33 cellular contexts compared by ENCODE assay signal in genomic region chr10:109328001-109328400, GRCh38.
"Had no signal": no experiment of that assay in that cellular context is flagged by ENCODE, and none has a peak within 500 bp of the region (broad histone marks: within the 10 kb centered on the region; RNA-seq: fewer than 3 reads in every experiment).

No MANE protein-coding gene starts in this region.

- H3K9me3 ChIP-seq: adrenal gland, pancreas, prostate gland, thoracic aorta, upper lobe of left lung, vagina had no signal

- H3K27ac ChIP-seq: adrenal gland, coronary artery, dorsolateral prefrontal cortex, foreskin keratinocyte, pancreas, prostate gland, skin epidermis, thoracic aorta, upper lobe of left lung, vagina, WERI-Rb-1 had no signal

- H3K27me3 Mint-ChIP-seq: activated CD4-positive, alpha-beta memory T cell treated with anti-CD3 and anti-CD28 coated beads for 36 hours; activated CD4-positive, alpha-beta T cell treated with anti-CD3 and anti-CD28 coated beads, Interleukin-2, amount 10 ng/mL, durations not matched to agents 24 days and 14 days; activated naive CD8-positive, alpha-beta T cell treated with anti-CD3 and anti-CD28 coated beads for 36 hours; brain had no signal

- H3K4me3 Mint-ChIP-seq: activated CD4-positive, alpha-beta memory T cell treated with anti-CD3 and anti-CD28 coated beads for 36 hours; activated CD4-positive, alpha-beta T cell treated with anti-CD3 and anti-CD28 coated beads, Interleukin-2, amount 10 ng/mL, durations not matched to agents 24 days and 14 days; activated naive CD4-positive, alpha-beta T cell treated with anti-CD3 and anti-CD28 coated beads for 36 hours; activated naive CD8-positive, alpha-beta T cell treated with anti-CD3 and anti-CD28 coated beads for 36 hours; activated T-helper 1 cell treated with anti-CD3 and anti-CD28 coated beads, Interleukin-12 subunit alpha, Interleukin-12 subunit beta, Interleukin-2, Interleukin-4 antibody, amounts not matched to agents 30 ng/mL and 10 ng/mL and 1 ng/mL, durations not matched to agents 14 hours and 24 hours and 36 hours; brain; nephron progenitor cell had no signal

- H3K36me3 ChIP-seq: adrenal gland, pancreas, prostate gland, thoracic aorta, upper lobe of left lung, vagina, WERI-Rb-1 had no signal

- H3K9me3 Mint-ChIP-seq: activated CD4-positive, alpha-beta memory T cell treated with anti-CD3 and anti-CD28 coated beads for 36 hours; activated CD4-positive, alpha-beta T cell treated with anti-CD3 and anti-CD28 coated beads, Interleukin-2, amount 10 ng/mL, durations not matched to agents 24 days and 14 days; activated naive CD4-positive, alpha-beta T cell treated with anti-CD3 and anti-CD28 coated beads for 36 hours; nephron progenitor cell had no signal

- H3K27ac Mint-ChIP-seq: activated CD4-positive, alpha-beta memory T cell treated with anti-CD3 and anti-CD28 coated beads for 36 hours; activated CD4-positive, alpha-beta T cell treated with anti-CD3 and anti-CD28 coated beads, Interleukin-2, amount 10 ng/mL, durations not matched to agents 24 days and 14 days; activated naive CD4-positive, alpha-beta T cell treated with anti-CD3 and anti-CD28 coated beads for 36 hours; activated naive CD8-positive, alpha-beta T cell treated with anti-CD3 and anti-CD28 coated beads for 36 hours; activated T-helper 1 cell treated with anti-CD3 and anti-CD28 coated beads, Interleukin-12 subunit alpha, Interleukin-12 subunit beta, Interleukin-2, Interleukin-4 antibody, amounts not matched to agents 30 ng/mL and 10 ng/mL and 1 ng/mL, durations not matched to agents 14 hours and 24 hours and 36 hours; brain; nephron progenitor cell had no signal

- H3K27me3 ChIP-seq: adrenal gland, foreskin keratinocyte, pancreas, upper lobe of left lung, vagina had no signal

- H3K4me1 Mint-ChIP-seq: activated CD4-positive, alpha-beta T cell treated with anti-CD3 and anti-CD28 coated beads, Interleukin-2, amount 10 ng/mL, durations not matched to agents 24 days and 14 days; activated naive CD8-positive, alpha-beta T cell treated with anti-CD3 and anti-CD28 coated beads for 36 hours; brain; nephron progenitor cell had no signal

- DNase-seq: activated CD4-positive, alpha-beta memory T cell treated with anti-CD3 and anti-CD28 coated beads for 36 hours; activated CD4-positive, alpha-beta T cell treated with anti-CD3 and anti-CD28 coated beads, Interleukin-2, amount 10 ng/mL, durations not matched to agents 24 days and 14 days; activated CD4-positive, CD25-positive, alpha-beta regulatory T cell treated with anti-CD3 and anti-CD28 coated beads, Interleukin-2, amount 50 U/mL, for 72 hours; activated CD8-positive, alpha-beta memory T cell treated with anti-CD3 and anti-CD28 coated beads, Interleukin-2, amount 50 U/mL, for 4 hours; activated effector memory CD4-positive, alpha-beta T cell treated with anti-CD3 and anti-CD28 coated beads, Interleukin-2, amount 50 U/mL, for 16 hours; activated naive CD4-positive, alpha-beta T cell treated with anti-CD3 and anti-CD28 coated beads for 36 hours; activated naive CD8-positive, alpha-beta T cell treated with anti-CD3 and anti-CD28 coated beads for 36 hours; activated T-cell treated with anti-CD3 and anti-CD28 coated beads, Interleukin-2, amount 50 U/mL, for 1 hour; adrenal gland; aorta; dorsolateral prefrontal cortex; effector memory CD4-positive, alpha-beta T cell; foreskin keratinocyte; islet precursor cell; left ventricle myocardium superior; nephron progenitor cell; pancreas; retina; stimulated activated CD4-positive, alpha-beta T cell treated with anti-CD3 and anti-CD28 coated beads, Interleukin-12 subunit alpha, Interleukin-12 subunit beta, amount 100 ng/mL, for 4 hours; stimulated activated CD4-positive, alpha-beta T cell treated with anti-CD3 and anti-CD28 coated beads, Interleukin-4, amount 100 ng/mL, for 1 hour; stimulated activated naive CD8-positive, alpha-beta T cell treated with anti-CD3 and anti-CD28 coated beads, Interleukin-15, Interleukin-2, amounts not matched to agents 100 U/mL and 50 U/mL, for 24 hours; T-helper 9 cell; upper lobe of left lung; WERI-Rb-1 had no signal

- H3K4me1 ChIP-seq: adrenal gland, foreskin keratinocyte, pancreas, prostate gland, upper lobe of left lung, vagina had no signal

- H3K4me3 ChIP-seq: adrenal gland, coronary artery, dorsolateral prefrontal cortex, pancreas, prostate gland, skin epidermis, thoracic aorta, upper lobe of left lung, vagina had no signal

- ATAC-seq: esophagus mucosa; foreskin keratinocyte; left ventricle myocardium superior; pancreas; sciatic nerve; stimulated activated naive CD8-positive, alpha-beta T cell treated with anti-CD3 and anti-CD28 coated beads, Interleukin-15, Interleukin-2, amounts not matched to agents 100 U/mL and 50 U/mL, for 24 hours had no signal

- H3K36me3 Mint-ChIP-seq: activated CD4-positive, alpha-beta memory T cell treated with anti-CD3 and anti-CD28 coated beads for 36 hours; activated naive CD8-positive, alpha-beta T cell treated with anti-CD3 and anti-CD28 coated beads for 36 hours; brain had no signal
